In genomic region chr4:185122681-185123345, GRCh38 we compare ENCODE assay signal across 12 cellular contexts. TPM values are rescaled to one million over a fixed set of nuclear protein-coding genes. Genes with fewer than 3 reads are reported as not detected.
A peak's percentile ranks its signal among the peaks of the same experiment; 100 is the strongest.
DNase-seq lines count a peak whose midpoint lies in the region; ATAC-seq lines count a peak whose summit lies in the region.
"Had no signal": no experiment of that assay in that cellular context is flagged by ENCODE, and none has a peak within 500 bp of the region (broad histone marks: within the 10 kb centered on the region; RNA-seq: fewer than 3 reads in every experiment).

No MANE protein-coding gene starts in this region.

- no peak overlapping the region for H2AFZ ChIP-seq in mesenchymal stem cell (ENCODE audit: low read depth, low read length)

- 79% methylated on average over 3 of the region's 6 CpGs for WGBS in mesenchymal stem cell

- H2BK12ac ChIP-seq in mesenchymal stem cell (ENCODE audit: low read length in 2 of 2), result no peak overlapping the region

- H3K4me3 ChIP-seq in mesenchymal stem cell (ENCODE audit: insufficient read depth in 1 of 2, low read depth in 1 of 2, low read length in 2 of 2), result no peak overlapping the region
- H3K4me3 ChIP-seq in H7 (ENCODE audit: insufficient read depth, low read depth, low read length), result no peak overlapping the region
- H3K4me3 ChIP-seq: skin epidermis had no signal

- no peak overlapping the region for H2BK15ac ChIP-seq in mesenchymal stem cell (ENCODE audit: low read depth, poor library complexity, severe bottlenecking)

- ATAC-seq in HG02588 (IDR thresholded peaks at IDR 0.05; ENCODE audit: unreplicated experiment), result peak; percentile 60
- ATAC-seq in HG03565 (IDR thresholded peaks at IDR 0.05; ENCODE audit: unreplicated experiment), result peak; percentile 71

- DNase-seq in NCI-H1436 (lab: John Stamatoyannopoulos, UW) (peak; percentile 2), NCI-H1436 treated with DMSO at 0.1 percent for 48 hours (lab: John Stamatoyannopoulos, UW) (no peak), mesenchymal stem cell (peak; percentile 61), H7 (no peak)
- no peak for DNase-seq in stimulated activated CD4-positive, alpha-beta T cell treated with anti-CD3 and anti-CD28 coated beads, Interleukin-2, amount 100 ng/mL, for 48 hours
- no peak for DNase-seq in activated CD4-positive, alpha-beta T cell treated with anti-CD3 and anti-CD28 coated beads, Interleukin-2, amount 50 U/mL, for 4 hours
- DNase-seq: ACHN, hippocampal formation, NCI-H1092 treated with DMSO at 0.1 percent for 48 hours had no signal

- H3K9me3 ChIP-seq in mesenchymal stem cell (ENCODE audit: control insufficient read depth, low read length), result no peaks in the 10 kb centered on the region

- no peaks in the 10 kb centered on the region for H3K79me1 ChIP-seq in mesenchymal stem cell (replicated peaks; ENCODE audit: low read length, poor library complexity, severe bottlenecking)

- H3K14ac ChIP-seq in mesenchymal stem cell (ENCODE audit: low read length in 2 of 2), result no peak overlapping the region

- H3K18ac ChIP-seq in mesenchymal stem cell (ENCODE audit: low read depth in 1 of 2, low read length in 2 of 2), result no peak overlapping the region

- H2BK120ac ChIP-seq in mesenchymal stem cell (ENCODE audit: low read depth, low read length), result no peak overlapping the region

- no peak overlapping the region for H4K91ac ChIP-seq in mesenchymal stem cell (ENCODE audit: low read length)

- H3K4me1 ChIP-seq in mesenchymal stem cell (ENCODE audit: control insufficient read depth, insufficient read depth, low read depth, low read length), result peaks cover 8% of the 10 kb centered on the region

- H2AK5ac ChIP-seq in mesenchymal stem cell (ENCODE audit: low read length, severe bottlenecking), result no peak overlapping the region

- no peak overlapping the region for H3K27ac ChIP-seq in mesenchymal stem cell (ENCODE audit: low read length, poor library complexity, severe bottlenecking)
- H3K27ac ChIP-seq: skin epidermis had no signal

- H2BK5ac ChIP-seq in mesenchymal stem cell (ENCODE audit: low read depth, low read length, poor library complexity, severe bottlenecking), result no peak overlapping the region

- H3K4ac ChIP-seq in mesenchymal stem cell (ENCODE audit: low read depth in 1 of 2, low read length in 2 of 2), result no peak overlapping the region

- no peak overlapping the region for H3K4me2 ChIP-seq in mesenchymal stem cell (ENCODE audit: low read length, poor library complexity, severe bottlenecking)

- H3K9ac ChIP-seq in mesenchymal stem cell (ENCODE audit: low read length), result no peak overlapping the region

- H3K36me3 ChIP-seq in mesenchymal stem cell (ENCODE audit: control insufficient read depth in 1 of 2, insufficient read depth in 2 of 2, low read depth in 1 of 2, low read length in 2 of 2) (no peaks in the 10 kb centered on the region), H7 (replicated peaks; ENCODE audit: control insufficient read depth, insufficient read depth, low read length) (no peaks in the 10 kb centered on the region)

- H3K27me3 ChIP-seq in mesenchymal stem cell (ENCODE audit: control insufficient read depth in 1 of 2, insufficient read depth in 1 of 2, low read length in 2 of 2) (peaks cover 0 to 4% of the 10 kb centered on the region in 2 experiments), H7 (ENCODE audit: control insufficient read depth, insufficient read depth, low read length) (peaks cover 12% of the 10 kb centered on the region)

- no peak overlapping the region for H4K8ac ChIP-seq in mesenchymal stem cell (ENCODE audit: low read length)

- H3K23ac ChIP-seq in mesenchymal stem cell (ENCODE audit: low read length in 2 of 2), result no peak overlapping the region

RNA-seq across cellular contexts. Expression of gene SLC25A4, which starts 20.3 kb away (rescaled TPM):
- polyA plus RNA-seq in mesenchymal stem cell (2013, experiment 1 of 2), result 4.7 TPM
- polyA plus RNA-seq in mesenchymal stem cell (2013, experiment 2 of 2), result 5.0 TPM
- 24.6 and 32.8 TPM in 2 replicates for total RNA-seq in H7 (2014; rRNA removed; shearing (Covaris generic))

Comparison
In these comparisons a context has a peak if more than half of its experiments do, and no peak if none do; other contexts are left out.
1. DNase-seq: peak in NCI-H1436 (single experiment) and mesenchymal stem cell (single experiment); none in NCI-H1436 treated with DMSO at 0.1 percent for 48 hours (single experiment), stimulated activated CD4-positive, alpha-beta T cell treated with anti-CD3 and anti-CD28 coated beads, Interleukin-2, amount 100 ng/mL, for 48 hours (0 of 2), H7 (single experiment) and activated CD4-positive, alpha-beta T cell treated with anti-CD3 and anti-CD28 coated beads, Interleukin-2, amount 50 U/mL, for 4 hours (0 of 2).